Comparison of ENCODE assay signal across 8 cellular contexts in genomic region chr17:63446218-63446980, GRCh38. TPM values are rescaled to one million over a fixed set of nuclear protein-coding genes. Genes with fewer than 3 reads are reported as not detected.
DNase-seq lines count a peak whose midpoint lies in the region; ATAC-seq, FAIRE-seq and TF ChIP-seq lines count a peak whose summit lies in the region.

A gene with protein sequence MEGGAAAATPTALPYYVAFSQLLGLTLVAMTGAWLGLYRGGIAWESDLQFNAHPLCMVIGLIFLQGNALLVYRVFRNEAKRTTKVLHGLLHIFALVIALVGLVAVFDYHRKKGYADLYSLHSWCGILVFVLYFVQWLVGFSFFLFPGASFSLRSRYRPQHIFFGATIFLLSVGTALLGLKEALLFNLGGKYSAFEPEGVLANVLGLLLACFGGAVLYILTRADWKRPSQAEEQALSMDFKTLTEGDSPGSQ (minus strand): TSS chr17:63446306. CDS start chr17:63437547, 8,759 bp downstream.

- TF ChIP-seq EP300 in K562 (IDR thresholded peaks at IDR 0.05; ENCODE audit: low read length): no peak

- ATAC-seq in GM23338 (peak; percentile 54), K562 (peak; percentile 77)

- peak within 1 kb of the TSS; percentile 94 to 96 for H3K9ac ChIP-seq in K562 (ENCODE audit: insufficient read depth in 1 of 2, low read depth in 2 of 2, low read length in 2 of 2)
- H3K9ac ChIP-seq in iPS-18a (ENCODE audit: low read length): peak within 1 kb of the TSS; percentile 47

- H4K20me1 ChIP-seq in GM23338 (replicated peaks; ENCODE audit: insufficient read depth) (no peaks in the 10 kb centered on the region), K562 (replicated peaks; ENCODE audit: control insufficient read depth, insufficient read depth, low read length) (peaks cover 7% of the 10 kb centered on the region; the same call in 1 of the 2 replicates)

- peaks cover 37% of the 10 kb centered on the region for H3K4me1 Mint-ChIP-seq in GM23338

- peak within 1 kb of the TSS; percentile 86 for H3K4me2 ChIP-seq in GM23338
- H3K4me2 ChIP-seq in K562 (ENCODE audit: insufficient read depth, low read length): peak within 1 kb of the TSS; percentile 84

- H3K9me3 Mint-ChIP-seq in GM23338: no peaks in the 10 kb centered on the region

- peak; percentile 38 to 64; a peak in 2 of 4 replicates for TF ChIP-seq RAD21 in K562 (CRISPR knock-in tag; conservative IDR thresholded peaks at IDR 0.05 in 1 of 2, IDR thresholded peaks at IDR 0.05 in 1 of 2)

- H3K4me1 ChIP-seq in GM23338 (ENCODE audit: insufficient read depth) (peaks cover 23% of the 10 kb centered on the region), K562 (replicated peaks in 1 of 2; ENCODE audit: control insufficient read depth in 2 of 2, insufficient read depth in 2 of 2, low read length in 2 of 2) (peaks cover 42 to 57% of the 10 kb centered on the region in 2 experiments), iPS-18a (ENCODE audit: control insufficient read depth, low read depth, low read length) (peaks cover 11% of the 10 kb centered on the region)

- no TSS peak for BruUV-seq in K562 (replicated peaks; lab: Mats Ljungman, UMichigan)

- H3K27me3 ChIP-seq in GM23338 (ENCODE audit: insufficient read depth) (peaks cover 6% of the 10 kb centered on the region), K562 (ENCODE audit: control insufficient read depth in 2 of 2, insufficient read depth in 2 of 2, low read length in 2 of 2) (no peaks in the 10 kb centered on the region), iPS-18a (ENCODE audit: control insufficient read depth, insufficient read depth, low read length) (peaks cover 20% of the 10 kb centered on the region)

- no peak; the same call in 1 of the 2 replicates for TF ChIP-seq POLR2A in K562 (conservative IDR thresholded peaks at IDR 0.05)

- FAIRE-seq in K562 (lab: Jason Lieb, UNC): no peak

- H2AFZ ChIP-seq in GM23338 (peak within 1 kb of the TSS; percentile 94), K562 (ENCODE audit: low read depth, low read length) (peak within 1 kb of the TSS; percentile 88)

- no peaks in the 10 kb centered on the region for H3K36me3 ChIP-seq in GM23338 (ENCODE audit: insufficient read depth)
- H3K36me3 ChIP-seq in K562 (ENCODE audit: control insufficient read depth, insufficient read depth, low read length): no peaks in the 10 kb centered on the region
- no peaks in the 10 kb centered on the region for H3K36me3 ChIP-seq in iPS-18a (ENCODE audit: control insufficient read depth, low read depth, low read length)

- H3K36me3 Mint-ChIP-seq in GM23338 (ENCODE audit: low read depth): no peaks in the 10 kb centered on the region

- H3K4me3 ChIP-seq in GM23338 (peak within 1 kb of the TSS; percentile 71), K562 (peak within 1 kb of the TSS; percentile 42), iPS-18a (ENCODE audit: low read length) (peak within 1 kb of the TSS; percentile 60), skin epidermis (peak within 1 kb of the TSS; percentile 57 to 78 (median 70))

- intact Hi-C loops in K562 (cut with micrococcal nuclease): loop anchor here (2.0 kb wide), 2 partner anchors 14 to 32 kb away; no protein-coding TSS in a partner anchor

- 0 out of 2 replicates have a peak, but pooled peaks cover 4% of the 10 kb centered on the region for H3F3A ChIP-seq in GM23338 (replicated peaks; ENCODE audit: low read depth)

- no peak within 1 kb of the TSS for H3K27ac Mint-ChIP-seq in GM23338

- POLR2A ChIA-PET in K562 (lab: Yijun Ruan, JAX): interaction anchor here (0.6 to 1.5 kb wide), 9 partner anchors 9 to 327 kb away, joined by 3 to 8 read pairs (median 4); partner anchors contain the start of genes CCDC47 and DDX42

- H3K79me2 ChIP-seq in GM23338 (replicated peaks; ENCODE audit: insufficient read depth) (peaks cover 12% of the 10 kb centered on the region), K562 (ENCODE audit: control insufficient read depth, insufficient read depth, low read length) (peaks cover 15% of the 10 kb centered on the region; the same call in 1 of the 3 replicates)

- WGBS in K562 (ENCODE audit: insufficient coverage, low coverage, missing lambda C conversion rate): under 1% methylated on average over 55 of the region's 89 CpGs

- H3K27ac ChIP-seq in GM23338 (ENCODE audit: low read depth) (peak within 1 kb of the TSS; percentile 89; the same call in 1 of the 2 replicates), K562 (ENCODE audit: extremely low read depth, low read depth, low read length) (peak within 1 kb of the TSS; percentile 94), iPS-18a (ENCODE audit: low read length) (no peak within 1 kb of the TSS), skin epidermis (peak within 1 kb of the TSS; percentile 84 to 100 (median 94))

- in situ Hi-C loops in K562 (cut with MboI): loop anchor here (25.0 kb wide), 1 partner anchor 391 kb away; the partner anchor contains the start of genes FTSJ3, PSMC5 and SMARCD2

- no peaks in the 10 kb centered on the region for H3K9me2 ChIP-seq in GM23338 (ENCODE audit: insufficient read depth)

- H3K27me3 Mint-ChIP-seq in GM23338 (ENCODE audit: insufficient read depth, low read depth, poor library complexity): peaks cover 20% of the 10 kb centered on the region

- H3K4me3 Mint-ChIP-seq in GM23338: peak within 1 kb of the TSS; percentile 64

- peaks cover 7% of the 10 kb centered on the region for H3K9me1 ChIP-seq in K562 (ENCODE audit: control insufficient read depth, insufficient read depth, low read length)

- H3K9me3 ChIP-seq in K562 (replicated peaks; ENCODE audit: control insufficient read depth, insufficient read depth, low read depth, low read length) (no peaks in the 10 kb centered on the region), iPS-18a (ENCODE audit: control insufficient read depth, low read depth, low read length) (no peaks in the 10 kb centered on the region)

- CTCF ChIA-PET in K562 (lab: Yijun Ruan, JAX; ENCODE audit: low intra/inter-chr PET ratio): interaction anchor here (1.4 to 1.5 kb wide), 2 partner anchors 31 to 33 kb away, joined by 3 to 6 read pairs; no protein-coding TSS in a partner anchor

- TF ChIP-seq CTCF in GM23338 (conservative IDR thresholded peaks at IDR 0.05; ENCODE audit: low read depth in 2 of 2): peak in 1 of 2 experiments; percentile 43; a peak in 2 of 4 replicates
- peak in 2 of 3 experiments; percentile 44 to 47; a peak in 3 of 6 replicates for TF ChIP-seq CTCF in K562 (IDR thresholded peaks at IDR 0.05 in 2 of 3, conservative IDR thresholded peaks at IDR 0.05 in 1 of 3; ENCODE audit: insufficient read depth in 2 of 3, low read depth in 1 of 3, low read length in 3 of 3)

- DNase-seq in GDM1 (lab: John Stamatoyannopoulos, UW) (peak; percentile 55), GM23338 (ENCODE audit: low spot score) (peak; percentile 82), M059J (ENCODE audit: low read depth) (peak; percentile 74), T1000 (lab: John Stamatoyannopoulos, UW) (peak; percentile 90), K562 (ENCODE audit: extremely low read depth in 1 of 4, low spot score in 3 of 4) (peak; percentile 84 to 94 (median 92)), medulla oblongata (ENCODE audit: extremely low spot score) (no peak)

TF ChIP-seq in GM23338, 12 proteins besides CTCF, POLR2A, EP300 and RAD21:
- peak; percentile 85 for TF ChIP-seq CREB1 (CRISPR knock-in tag; IDR thresholded peaks at IDR 0.05; ENCODE audit: low read depth)
- TF ChIP-seq EZH2phosphoT487 (IDR thresholded peaks at IDR 0.05; ENCODE audit: unreplicated experiment): no peak

TF ChIP-seq in K562, 482 proteins besides CTCF, POLR2A, EP300 and RAD21 (continues in another document):
- TF ChIP-seq PRMT5 (CRISPR knock-in tag; IDR thresholded peaks at IDR 0.05): peak; percentile 37; the same call in 1 of the 2 replicates
- no peak for TF ChIP-seq SMAD3 (CRISPR knock-in tag; conservative IDR thresholded peaks at IDR 0.05)
- peak in 1 of 2 experiments; percentile 93; a peak in 2 of 4 replicates for TF ChIP-seq TEAD1 (CRISPR knock-in tag; IDR thresholded peaks at IDR 0.05)
- TF ChIP-seq, protein P1, sequence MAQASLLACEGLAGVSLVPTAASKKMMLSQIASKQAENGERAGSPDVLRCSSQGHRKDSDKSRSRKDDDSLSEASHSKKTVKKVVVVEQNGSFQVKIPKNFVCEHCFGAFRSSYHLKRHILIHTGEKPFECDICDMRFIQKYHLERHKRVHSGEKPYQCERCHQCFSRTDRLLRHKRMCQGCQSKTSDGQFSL (CRISPR knock-in tag; IDR thresholded peaks at IDR 0.05): peak; percentile 53; the same call in 1 of the 2 replicates
- TF ChIP-seq, protein P1 (tag; IDR thresholded peaks at IDR 0.05): no peak
- no peak for TF ChIP-seq PHF20 (IDR thresholded peaks at IDR 0.05; ENCODE audit: partially characterized antibody)
- TF ChIP-seq ZNF146 (CRISPR knock-in tag; IDR thresholded peaks at IDR 0.05; ENCODE audit: unreplicated experiment): no peak
- no peak for TF ChIP-seq RBBP5 (IDR thresholded peaks at IDR 0.05; ENCODE audit: borderline replicate concordance, insufficient read depth, low read length, poor library complexity, severe bottlenecking)

RNA-seq across cellular contexts. Expression of the gene that starts here (rescaled TPM):
- 21.9 and 30.9 TPM in 2 replicates for total RNA-seq in GM23338 (2014; rRNA removed; shearing (Covaris generic))
- 13.2 and 13.7 TPM in 2 replicates for polyA plus RNA-seq in GM23338 (2016; fragmentation: Nextera tagmentation; extraction: Ambion mirVana)
- total RNA-seq in M059J (2014; rRNA removed; shearing (Covaris generic)): 34.2 and 36.1 TPM in 2 replicates
- 16.5 and 48.0 TPM in 2 replicates for total RNA-seq in K562 (2011; cell fraction: chromatin; rRNA removed; ENCODE audit: low replicate concordance)
- total RNA-seq in K562 (2011; cell fraction: nucleolus; rRNA removed): 47.9 and 50.5 TPM in 2 replicates
- 29.9 and 34.5 TPM in 2 replicates for total RNA-seq in K562 (2011; cell fraction: nucleoplasm; rRNA removed)
- total RNA-seq in K562 (2014; rRNA removed): 21.0 and 25.8 TPM in 2 replicates
- 11.9 and 12.8 TPM in 2 replicates for total RNA-seq in K562 (2014; rRNA removed; fragmentation: Illumina TruSeq; extraction: Trizol)
- 15.8 and 17.4 TPM in 2 replicates for total RNA-seq in K562 (2015; rRNA removed; fragmentation: Illumina TruSeq; extraction: Trizol)
- 26.3 and 30.8 TPM in 2 replicates for total RNA-seq in K562 (2021)
- polyA plus RNA-seq in K562 (2011; rRNA removed): 15.0 and 16.5 TPM in 2 replicates
- polyA plus RNA-seq in K562 (2011; cell fraction: cytosol; rRNA removed): 16.0 and 38.6 TPM in 2 replicates
- polyA plus RNA-seq in K562 (2011; cell fraction: nucleus; rRNA removed): 19.6 and 33.1 TPM in 2 replicates
- 26.4 and 40.7 TPM in 2 replicates for polyA plus RNA-seq in K562 (2012)
- polyA plus RNA-seq in K562 (2014; fragmentation: Illumina TruSeq; extraction: Trizol): 21.6 and 25.2 TPM in 2 replicates
- 1 to 10 TPM; 4.0 to 4.9 TPM for polyA plus RNA-seq in K562 (2014; fragmentation: Nextera tagmentation; extraction: Ambion mirVana)
- 27.9 and 31.3 TPM in 2 replicates for polyA plus RNA-seq in K562 (2014; rRNA removed)
- polyA minus RNA-seq in K562 (2011; rRNA and poly(A)+ RNA removed): 7.6 and 10.9 TPM in 2 replicates
- polyA minus RNA-seq in K562 (2011; cell fraction: cytosol; rRNA and poly(A)+ RNA removed): 16.5 and 26.0 TPM in 2 replicates
- polyA minus RNA-seq in K562 (2011; cell fraction: nucleus; rRNA and poly(A)+ RNA removed): 15.5 and 21.2 TPM in 2 replicates
